In the genomic region with DNA sequence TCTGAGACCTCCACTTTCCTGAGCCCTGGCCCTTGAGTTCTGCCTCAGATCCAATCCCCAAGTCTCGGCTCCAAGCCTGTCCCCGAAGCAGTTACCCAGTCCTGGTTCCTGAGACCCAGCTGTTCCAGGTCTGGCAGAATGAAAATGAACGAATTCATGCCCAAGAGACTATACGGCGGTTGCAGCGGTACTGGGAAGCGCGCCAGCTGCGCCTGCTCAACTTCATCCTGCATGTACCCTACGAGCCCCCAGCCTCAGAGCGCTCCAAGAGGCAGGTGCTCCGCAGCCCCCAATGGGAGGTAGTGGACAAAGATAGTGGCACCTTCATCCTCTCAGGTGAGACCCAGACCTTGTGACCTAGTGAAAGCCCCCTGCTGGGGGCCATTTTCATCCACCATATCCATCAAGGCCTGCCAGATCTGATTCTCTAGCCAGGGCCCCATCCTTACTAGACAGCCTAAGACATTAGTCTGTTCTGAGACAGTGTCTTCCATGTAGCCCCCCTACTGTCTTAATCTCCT, we compare ENCODE assay signal across 27 cellular contexts.
"Had no signal": no experiment of that assay in that cellular context is flagged by ENCODE, and none has a peak within 500 bp of the region (broad histone marks: within the 10 kb centered on the region; RNA-seq: fewer than 3 reads in every experiment).

No MANE protein-coding gene starts in this region.

- H3K27me3 ChIP-seq: left lung, ovary, right atrium auricular region, right lobe of liver, stomach, testis, thyroid gland, transverse colon, upper lobe of left lung, vagina had no signal

- H3K36me3 ChIP-seq: ovary, right atrium auricular region, right lobe of liver, thyroid gland, transverse colon, vagina had no signal

- H3K4me3 ChIP-seq: left lung, lower lobe of right lung, ovary, right atrium auricular region, right lobe of liver, smooth muscle cell, stomach, testis, thyroid gland, transverse colon, upper lobe of left lung, vagina had no signal

- H3K27ac ChIP-seq: left lung, lower lobe of right lung, ovary, right atrium auricular region, right lobe of liver, stomach, testis, thyroid gland, transverse colon, upper lobe of left lung, vagina had no signal

- ATAC-seq: left colon; left lung; natural killer cell; right lobe of liver; stimulated activated naive B cell treated with anti-CD40 and anti-IgM and Interleukin-4, amounts not matched to agents 10 μg/mL and 1 μg/mL and 100 μg/mL, for 72 hours; stimulated activated naive CD8-positive, alpha-beta T cell treated with anti-CD3 and anti-CD28 coated beads, Interleukin-15, Interleukin-2, amounts not matched to agents 100 U/mL and 50 U/mL, for 24 hours had no signal

- H3K4me1 ChIP-seq: left lung, lower lobe of right lung, right atrium auricular region, right lobe of liver, stomach, testis, thyroid gland, transverse colon, upper lobe of left lung, vagina had no signal

- DNase-seq: hippocampal formation; immature natural killer cell; kidney; left colon; left lung; lower lobe of right lung; mammary epithelial cell; mesendoderm; naive B cell; natural killer cell; nephron progenitor cell; ovary; right lobe of liver; stimulated activated CD4-positive, alpha-beta T cell treated with anti-CD3 and anti-CD28 coated beads, Interleukin-12 subunit alpha, Interleukin-12 subunit beta, amount 100 ng/mL, for 4 hours; stimulated activated CD4-positive, alpha-beta T cell treated with anti-CD3 and anti-CD28 coated beads, Interleukin-15, amount 100 ng/mL, for 24 hours; stimulated activated CD4-positive, alpha-beta T cell treated with anti-CD3 and anti-CD28 coated beads, Interleukin-2, amount 100 ng/mL, for 24 hours; stimulated activated CD4-positive, alpha-beta T cell treated with anti-CD3 and anti-CD28 coated beads, Interleukin-4, amount 100 ng/mL, for 1 hour; stimulated activated naive B cell treated with anti-CD40 and anti-IgM and Interleukin-4, amounts not matched to agents 10 μg/mL and 1 μg/mL and 100 μg/mL, for 72 hours; stimulated activated naive CD8-positive, alpha-beta T cell treated with anti-CD3 and anti-CD28 coated beads, Interleukin-15, Interleukin-2, amounts not matched to agents 100 U/mL and 50 U/mL, for 24 hours; stomach; testis; thyroid gland; transverse colon had no signal

- H3K9me3 ChIP-seq: left lung, lower lobe of right lung, ovary, right atrium auricular region, right lobe of liver, stomach, testis, thyroid gland, transverse colon, upper lobe of left lung, vagina had no signal
